ENCODE assay signal across 8 cellular contexts in genomic region chr2:157596992-157597681, GRCh38. TPM values are rescaled to one million over a fixed set of nuclear protein-coding genes. Genes with fewer than 3 reads are reported as not detected.
DNase-seq lines count a peak whose midpoint lies in the region; ATAC-seq and TF ChIP-seq lines count a peak whose summit lies in the region.

No MANE protein-coding gene starts in this region.

- H3K9me3 ChIP-seq in IMR-90 (ENCODE audit: control insufficient read depth, insufficient read depth, low read length) (no peaks in the 10 kb centered on the region), neuronal stem cell (replicated peaks in 1 of 2; ENCODE audit: control insufficient read depth in 2 of 2, insufficient read depth in 1 of 2, low read depth in 1 of 2, low read length in 2 of 2) (no peaks in the 10 kb centered on the region), tibial artery (no peaks in the 10 kb centered on the region), gastrocnemius medialis (no peaks in the 10 kb centered on the region)

- no peaks in the 10 kb centered on the region for H3K9me1 ChIP-seq in IMR-90 (ENCODE audit: insufficient read depth, low read length)

- no peaks in the 10 kb centered on the region for H3K36me3 ChIP-seq in IMR-90 (ENCODE audit: control insufficient read depth, insufficient read depth, low read length)
- no peaks in the 10 kb centered on the region for H3K36me3 ChIP-seq in neuronal stem cell (replicated peaks in 1 of 2; ENCODE audit: control insufficient read depth in 2 of 2, insufficient read depth in 2 of 2, low read length in 2 of 2)
- H3K36me3 ChIP-seq in tibial artery: no peaks in the 10 kb centered on the region
- H3K36me3 ChIP-seq in gastrocnemius medialis: no peaks in the 10 kb centered on the region

- H4K20me1 ChIP-seq in IMR-90 (ENCODE audit: insufficient read depth, low read length): no peaks in the 10 kb centered on the region

- H3K4me2 ChIP-seq in IMR-90 (ENCODE audit: low read depth, low read length) (no peak overlapping the region), neuronal stem cell (ENCODE audit: insufficient read depth, low read length, poor library complexity, severe bottlenecking) (no peak overlapping the region)

- H2BK5ac ChIP-seq in IMR-90 (ENCODE audit: low read depth, low read length, poor library complexity, severe bottlenecking) (no peak overlapping the region), neuronal stem cell (ENCODE audit: low read length) (no peak overlapping the region)

- no peak overlapping the region for H3K27ac ChIP-seq in IMR-90 (ENCODE audit: insufficient read depth, low read length)
- H3K27ac ChIP-seq in neuronal stem cell (replicated peaks; ENCODE audit: low read length): no peak overlapping the region
- no peak overlapping the region for H3K27ac ChIP-seq in tibial artery
- no peak overlapping the region for H3K27ac ChIP-seq in gastrocnemius medialis

- TF ChIP-seq CTCF in IMR-90 (conservative IDR thresholded peaks at IDR 0.05; ENCODE audit: low read depth, low read length) (peak; percentile 33; the same call in 1 of the 2 replicates), tibial artery (IDR thresholded peaks at IDR 0.05) (peak; percentile 28 to 38), gastrocnemius medialis (IDR thresholded peaks at IDR 0.05 in 4 of 5, conservative IDR thresholded peaks at IDR 0.05 in 1 of 5) (no peak)

- TF ChIP-seq RAD21 in IMR-90 (IDR thresholded peaks at IDR 0.05; ENCODE audit: low read length): no peak

- WGBS in IMR-90 (ENCODE audit: extremely low coverage in 2 of 2, insufficient read length in 1 of 2), 2 experiments: 23% methylated on average over 14 of the region's 45 CpGs; no CpG with 5 or more reads in 1 of the 2 experiments
- no CpG with 5 or more reads among the region's 45 CpGs for WGBS in neuronal stem cell (ENCODE audit: extremely low coverage in 2 of 2, insufficient read length in 2 of 2, insufficient replicate concordance in 1 of 2), 2 donors

- H2AK5ac ChIP-seq in IMR-90 (ENCODE audit: low read depth, low read length) (no peak overlapping the region), neuronal stem cell (ENCODE audit: low read depth, low read length) (no peak overlapping the region)

- H4K5ac ChIP-seq in IMR-90 (ENCODE audit: low read depth, low read length): no peak overlapping the region

- H3K14ac ChIP-seq in IMR-90 (replicated peaks; ENCODE audit: low read depth, low read length) (no peak overlapping the region), neuronal stem cell (ENCODE audit: low read length) (no peak overlapping the region)

- no peak overlapping the region for H3K4me3 ChIP-seq in IMR-90 (ENCODE audit: insufficient read depth, low read depth, low read length)
- peak overlapping the region in 1 of 2 donors; percentile 5 for H3K4me3 ChIP-seq in neuronal stem cell (ENCODE audit: low read length in 2 of 2)
- H3K4me3 ChIP-seq in tibial artery: peak overlapping the region; percentile 17 to 37
- no peak overlapping the region for H3K4me3 ChIP-seq in gastrocnemius medialis

- in situ Hi-C loops in IMR-90 (cut with MboI; ENCODE audit: low sequenced_read_pairs) (no loop called here), gastrocnemius medialis (cut with MboI; ENCODE audit: low sequenced_read_pairs in 4 of 4) (no loop called here)

- dilution Hi-C loops in IMR-90 (cut with HindIII; ENCODE audit: low sequenced_read_pairs, unreplicated experiment): no loop called here

- peak; percentile 68 for ATAC-seq in GM18868 (IDR thresholded peaks at IDR 0.05; ENCODE audit: unreplicated experiment)
- ATAC-seq in IMR-90 (ENCODE audit: low read depth): no peak
- ATAC-seq in gastrocnemius medialis: no peak

- H3K4ac ChIP-seq in IMR-90 (ENCODE audit: low read depth, low read length): no peak overlapping the region
- H3K4ac ChIP-seq in neuronal stem cell (ENCODE audit: low read length): no peak overlapping the region

- H4K91ac ChIP-seq in IMR-90 (ENCODE audit: insufficient read depth, low read depth, low read length): no peak overlapping the region
- no peak overlapping the region for H4K91ac ChIP-seq in neuronal stem cell (ENCODE audit: low read depth, low read length, poor library complexity)

- POLR2A ChIA-PET in IMR-90 (lab: Charles Lee; ENCODE audit: unreplicated experiment): no interaction called here

- DNase-seq in IMR-90 (peak; percentile 1), activated T-cell treated with anti-CD3 and anti-CD28 coated beads for 1 hour (ENCODE audit: low read depth) (peak; percentile 46), fibroblast of gingiva (ENCODE audit: low read depth) (peak; percentile 14), neuronal stem cell (ENCODE audit: low spot score) (peak; percentile 14), tibial artery (peak in 1 of 2 donors; percentile 65), gastrocnemius medialis (no peak), NCI-H1694 treated with DMSO at 0.1 percent for 48 hours (lab: John Stamatoyannopoulos, UW) (no peak)

- H3K56ac ChIP-seq in IMR-90 (ENCODE audit: extremely low read depth, insufficient read depth, low read length): no peak overlapping the region

- no peak overlapping the region for H4K8ac ChIP-seq in IMR-90 (ENCODE audit: low read depth in 2 of 2, low read length in 2 of 2)
- no peak overlapping the region for H4K8ac ChIP-seq in neuronal stem cell (ENCODE audit: low read depth, low read length)

- H3K23ac ChIP-seq in IMR-90 (ENCODE audit: low read depth, low read length) (no peak overlapping the region), neuronal stem cell (ENCODE audit: low read depth, low read length, poor library complexity) (peak overlapping the region; percentile 32)

- no peak overlapping the region for H2BK12ac ChIP-seq in neuronal stem cell (ENCODE audit: low read length)

- H2BK15ac ChIP-seq in IMR-90 (ENCODE audit: low read depth, low read length) (no peak overlapping the region), neuronal stem cell (ENCODE audit: low read length) (no peak overlapping the region)

- no TSS peak for BruUV-seq in IMR-90 (replicated peaks; lab: Mats Ljungman, UMichigan)

- H3K27me3 ChIP-seq in IMR-90 (ENCODE audit: control insufficient read depth, insufficient read depth, low read length) (peaks cover 10% of the 10 kb centered on the region), neuronal stem cell (ENCODE audit: control insufficient read depth in 3 of 3, insufficient read depth in 3 of 3, low read depth in 1 of 3, low read length in 3 of 3) (peaks cover 0 to 10% (median 0%) of the 10 kb centered on the region in 3 experiments), tibial artery (peaks cover 0 to 13% of the 10 kb centered on the region in 2 donors), gastrocnemius medialis (peaks cover 2 to 8% (median 8%) of the 10 kb centered on the region in 3 donors)

- H3K79me1 ChIP-seq in IMR-90 (ENCODE audit: low read depth in 1 of 2, low read length in 2 of 2) (no peaks in the 10 kb centered on the region), neuronal stem cell (ENCODE audit: low read depth, low read length) (no peaks in the 10 kb centered on the region)

- H2BK120ac ChIP-seq in IMR-90 (ENCODE audit: low read depth, low read length) (no peak overlapping the region), neuronal stem cell (ENCODE audit: low read depth, low read length) (no peak overlapping the region)

- intact Hi-C loops in IMR-90 (cut with micrococcal nuclease): no loop called here
- intact Hi-C loops in tibial artery (cut with DNase I; ENCODE audit: low total_unique reads): no loop called here
- intact Hi-C loops in gastrocnemius medialis (cut with DNase I; ENCODE audit: low total_unique reads): no loop called here

- CTCF ChIA-PET in IMR-90 (lab: Yijun Ruan, JAX): interaction anchor here (0.6 kb wide), 1 partner anchor 283 kb away, joined by 4 read pairs; no protein-coding TSS in a partner anchor

- H2AK9ac ChIP-seq in IMR-90 (replicated peaks; ENCODE audit: low read depth, low read length, poor library complexity): no peak overlapping the region

- H3K4me1 ChIP-seq in IMR-90 (ENCODE audit: control insufficient read depth, insufficient read depth, low read length) (no peaks in the 10 kb centered on the region), neuronal stem cell (ENCODE audit: control insufficient read depth in 2 of 2, insufficient read depth in 1 of 2, low read depth in 1 of 2, low read length in 2 of 2) (no peaks in the 10 kb centered on the region), tibial artery (peaks cover 0 to 14% (median 3%) of the 10 kb centered on the region in 4 donors), gastrocnemius medialis (no peaks in the 10 kb centered on the region)

- H2AFZ ChIP-seq in IMR-90 (replicated peaks; ENCODE audit: low read length, poor library complexity): peak overlapping the region; percentile 26
- peak overlapping the region; percentile 40 for H2AFZ ChIP-seq in neuronal stem cell (ENCODE audit: low read length)

- TF ChIP-seq POLR2A in IMR-90 (IDR thresholded peaks at IDR 0.05; ENCODE audit: low read depth, low read length) (no peak), gastrocnemius medialis (IDR thresholded peaks at IDR 0.05) (no peak)

- no peak overlapping the region for H2BK20ac ChIP-seq in IMR-90 (ENCODE audit: low read depth, low read length)

- H3K18ac ChIP-seq in IMR-90 (ENCODE audit: low read depth, low read length): no peak overlapping the region
- H3K18ac ChIP-seq in neuronal stem cell (ENCODE audit: low read length): peak overlapping the region; percentile 52

- H3K9ac ChIP-seq in IMR-90 (ENCODE audit: low read depth, low read length) (no peak overlapping the region), neuronal stem cell (ENCODE audit: low read depth, low read length, poor library complexity) (no peak overlapping the region)

TF ChIP-seq in IMR-90, 13 proteins besides CTCF, POLR2A, EP300 and RAD21:
- TF ChIP-seq MXI1 (IDR thresholded peaks at IDR 0.05; ENCODE audit: borderline replicate concordance, low read depth, low read length) (no peak), FOS (IDR thresholded peaks at IDR 0.05; ENCODE audit: low read depth, low read length) (no peak), NFE2L2 (IDR thresholded peaks at IDR 0.05; ENCODE audit: low read depth, low read length) (no peak), CHD1 (IDR thresholded peaks at IDR 0.05; ENCODE audit: low read depth, low read length) (no peak), BHLHE40 (IDR thresholded peaks at IDR 0.05; ENCODE audit: low read depth, low read length) (no peak)

RNA-seq across cellular contexts. Expression of gene ACVR1C, which starts 31.5 kb away (rescaled TPM):
- total RNA-seq in IMR-90 (2012; rRNA removed): 0.18 and 0.28 TPM in 2 replicates
- polyA plus RNA-seq in IMR-90 (2012; rRNA removed): 0.01 and 0.07 TPM in 2 replicates
- polyA plus RNA-seq in IMR-90 (2012; cell fraction: cytosol; rRNA removed): 0.01 TPM in 1 of 2 replicates, not detected in the other
- 0.01 and 0.10 TPM in 2 replicates for polyA plus RNA-seq in IMR-90 (2012; cell fraction: nucleus; rRNA removed; ENCODE audit: low replicate concordance)
- polyA plus RNA-seq in neuronal stem cell (2013, experiment 1 of 2): 0.13 TPM
- polyA plus RNA-seq in neuronal stem cell (2013, experiment 2 of 2): 0.10 TPM
- total RNA-seq in gastrocnemius medialis: 1 to 10 TPM in 2 of 4 donors, under 1 TPM in 2; 0.46 to 2.1 (median 0.90) TPM

Comparison
In these comparisons a context has a peak if more than half of its experiments do, and no peak if none do; other contexts are left out.
1. DNase-seq: peak in IMR-90 (single experiment), activated T-cell treated with anti-CD3 and anti-CD28 coated beads for 1 hour (single experiment), fibroblast of gingiva (single experiment) and neuronal stem cell (single experiment); none in gastrocnemius medialis (0 of 2) and NCI-H1694 treated with DMSO at 0.1 percent for 48 hours (single experiment).
2. H3K4me3 ChIP-seq: peak in tibial artery (2 of 2); none in IMR-90 (single experiment) and gastrocnemius medialis (0 of 4).
3. CTCF ChIP-seq: peak in IMR-90 (single experiment) and tibial artery (2 of 2); none in gastrocnemius medialis (0 of 5).